Comparison of ENCODE assay signal across 2 cellular contexts in the genomic region with DNA sequence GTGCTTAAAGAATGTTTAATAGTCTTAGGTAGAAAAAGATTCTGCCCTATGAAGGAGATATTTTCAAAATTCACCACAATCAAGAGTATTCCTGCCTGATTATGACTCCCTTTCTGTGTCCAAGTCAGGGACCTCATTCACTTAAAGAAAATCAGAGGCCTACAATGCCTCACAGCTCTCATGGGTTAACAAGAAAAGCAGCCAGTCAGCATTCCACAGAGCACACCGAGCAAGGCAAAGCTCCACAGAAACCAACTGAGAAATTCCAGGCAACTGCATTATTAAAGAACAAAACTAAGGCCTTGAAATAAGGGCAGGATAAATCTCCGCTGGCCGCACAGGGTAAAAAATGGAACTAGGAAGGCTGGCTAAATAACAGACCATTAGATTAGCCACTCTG.
TF ChIP-seq lines count a peak whose summit lies in the region.

No MANE protein-coding gene starts in this region.

TF ChIP-seq in Ishikawa, 13 proteins besides CTCF, POLR2A, EP300 and RAD21:
- TF ChIP-seq ZBTB7A (IDR thresholded peaks at IDR 0.05; ENCODE audit: low read depth) = no peak
- TF ChIP-seq, protein P1, sequence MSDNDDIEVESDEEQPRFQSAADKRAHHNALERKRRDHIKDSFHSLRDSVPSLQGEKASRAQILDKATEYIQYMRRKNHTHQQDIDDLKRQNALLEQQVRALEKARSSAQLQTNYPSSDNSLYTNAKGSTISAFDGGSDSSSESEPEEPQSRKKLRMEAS (IDR thresholded peaks at IDR 0.05) = peak; percentile 34; the same call in 1 of the 2 replicates
- no peak for TF ChIP-seq YY1 (IDR thresholded peaks at IDR 0.05; ENCODE audit: low read depth)
- no peak for TF ChIP-seq EGR1 (IDR thresholded peaks at IDR 0.05)
- no peak for TF ChIP-seq CREB1 (IDR thresholded peaks at IDR 0.05; ENCODE audit: low read depth)
- no peak for TF ChIP-seq FOXM1 (IDR thresholded peaks at IDR 0.05; ENCODE audit: borderline replicate concordance, low read depth)
- TF ChIP-seq, protein P2, sequence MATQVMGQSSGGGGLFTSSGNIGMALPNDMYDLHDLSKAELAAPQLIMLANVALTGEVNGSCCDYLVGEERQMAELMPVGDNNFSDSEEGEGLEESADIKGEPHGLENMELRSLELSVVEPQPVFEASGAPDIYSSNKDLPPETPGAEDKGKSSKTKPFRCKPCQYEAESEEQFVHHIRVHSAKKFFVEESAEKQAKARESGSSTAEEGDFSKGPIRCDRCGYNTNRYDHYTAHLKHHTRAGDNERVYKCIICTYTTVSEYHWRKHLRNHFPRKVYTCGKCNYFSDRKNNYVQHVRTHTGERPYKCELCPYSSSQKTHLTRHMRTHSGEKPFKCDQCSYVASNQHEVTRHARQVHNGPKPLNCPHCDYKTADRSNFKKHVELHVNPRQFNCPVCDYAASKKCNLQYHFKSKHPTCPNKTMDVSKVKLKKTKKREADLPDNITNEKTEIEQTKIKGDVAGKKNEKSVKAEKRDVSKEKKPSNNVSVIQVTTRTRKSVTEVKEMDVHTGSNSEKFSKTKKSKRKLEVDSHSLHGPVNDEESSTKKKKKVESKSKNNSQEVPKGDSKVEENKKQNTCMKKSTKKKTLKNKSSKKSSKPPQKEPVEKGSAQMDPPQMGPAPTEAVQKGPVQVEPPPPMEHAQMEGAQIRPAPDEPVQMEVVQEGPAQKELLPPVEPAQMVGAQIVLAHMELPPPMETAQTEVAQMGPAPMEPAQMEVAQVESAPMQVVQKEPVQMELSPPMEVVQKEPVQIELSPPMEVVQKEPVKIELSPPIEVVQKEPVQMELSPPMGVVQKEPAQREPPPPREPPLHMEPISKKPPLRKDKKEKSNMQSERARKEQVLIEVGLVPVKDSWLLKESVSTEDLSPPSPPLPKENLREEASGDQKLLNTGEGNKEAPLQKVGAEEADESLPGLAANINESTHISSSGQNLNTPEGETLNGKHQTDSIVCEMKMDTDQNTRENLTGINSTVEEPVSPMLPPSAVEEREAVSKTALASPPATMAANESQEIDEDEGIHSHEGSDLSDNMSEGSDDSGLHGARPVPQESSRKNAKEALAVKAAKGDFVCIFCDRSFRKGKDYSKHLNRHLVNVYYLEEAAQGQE (IDR thresholded peaks at IDR 0.05; ENCODE audit: low read depth) = 0 out of 2 replicates have a peak, but pooled peaks have one; percentile 8
- TF ChIP-seq TEAD4 (IDR thresholded peaks at IDR 0.05) = peak; percentile 91
- no peak for TF ChIP-seq CEBPB (IDR thresholded peaks at IDR 0.05)
- 0 out of 2 replicates have a peak, but pooled peaks have one; percentile 21 for TF ChIP-seq NFIC (IDR thresholded peaks at IDR 0.05)
- peak; percentile 36; the same call in 1 of the 2 replicates for TF ChIP-seq TCF12 (IDR thresholded peaks at IDR 0.05; ENCODE audit: low read depth)
- TF ChIP-seq, protein P3, sequence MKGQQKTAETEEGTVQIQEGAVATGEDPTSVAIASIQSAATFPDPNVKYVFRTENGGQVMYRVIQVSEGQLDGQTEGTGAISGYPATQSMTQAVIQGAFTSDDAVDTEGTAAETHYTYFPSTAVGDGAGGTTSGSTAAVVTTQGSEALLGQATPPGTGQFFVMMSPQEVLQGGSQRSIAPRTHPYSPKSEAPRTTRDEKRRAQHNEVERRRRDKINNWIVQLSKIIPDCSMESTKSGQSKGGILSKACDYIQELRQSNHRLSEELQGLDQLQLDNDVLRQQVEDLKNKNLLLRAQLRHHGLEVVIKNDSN (IDR thresholded peaks at IDR 0.05) = no peak
- TF ChIP-seq TAF1 (IDR thresholded peaks at IDR 0.05; ENCODE audit: low read depth) = no peak

TF ChIP-seq in H1, 55 proteins besides CTCF, POLR2A, EP300 and RAD21:
- TF ChIP-seq NANOG (IDR thresholded peaks at IDR 0.05; ENCODE audit: insufficient read depth, low read depth, low read length, poor library complexity, severe bottlenecking) (no peak), TEAD4 (IDR thresholded peaks at IDR 0.05; ENCODE audit: low read depth, low read length) (peak; percentile 86), CEBPB (IDR thresholded peaks at IDR 0.05; ENCODE audit: low read depth, low read length) (no peak), MAFK (IDR thresholded peaks at IDR 0.05; ENCODE audit: low read depth, low read length) (peak; percentile 58; the same call in 1 of the 2 replicates), BACH1 (IDR thresholded peaks at IDR 0.05; ENCODE audit: low read length) (peak; percentile 47; the same call in 1 of the 2 replicates), SIRT6 (IDR thresholded peaks at IDR 0.05; ENCODE audit: low read length) (no peak), SP1 (IDR thresholded peaks at IDR 0.05; ENCODE audit: low read depth, low read length) (peak; percentile 61; the same call in 1 of the 2 replicates)
- TF ChIP-seq, protein P4, sequence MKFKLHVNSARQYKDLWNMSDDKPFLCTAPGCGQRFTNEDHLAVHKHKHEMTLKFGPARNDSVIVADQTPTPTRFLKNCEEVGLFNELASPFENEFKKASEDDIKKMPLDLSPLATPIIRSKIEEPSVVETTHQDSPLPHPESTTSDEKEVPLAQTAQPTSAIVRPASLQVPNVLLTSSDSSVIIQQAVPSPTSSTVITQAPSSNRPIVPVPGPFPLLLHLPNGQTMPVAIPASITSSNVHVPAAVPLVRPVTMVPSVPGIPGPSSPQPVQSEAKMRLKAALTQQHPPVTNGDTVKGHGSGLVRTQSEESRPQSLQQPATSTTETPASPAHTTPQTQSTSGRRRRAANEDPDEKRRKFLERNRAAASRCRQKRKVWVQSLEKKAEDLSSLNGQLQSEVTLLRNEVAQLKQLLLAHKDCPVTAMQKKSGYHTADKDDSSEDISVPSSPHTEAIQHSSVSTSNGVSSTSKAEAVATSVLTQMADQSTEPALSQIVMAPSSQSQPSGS (IDR thresholded peaks at IDR 0.05; ENCODE audit: low read length) = no peak
- TF ChIP-seq, protein P5, sequence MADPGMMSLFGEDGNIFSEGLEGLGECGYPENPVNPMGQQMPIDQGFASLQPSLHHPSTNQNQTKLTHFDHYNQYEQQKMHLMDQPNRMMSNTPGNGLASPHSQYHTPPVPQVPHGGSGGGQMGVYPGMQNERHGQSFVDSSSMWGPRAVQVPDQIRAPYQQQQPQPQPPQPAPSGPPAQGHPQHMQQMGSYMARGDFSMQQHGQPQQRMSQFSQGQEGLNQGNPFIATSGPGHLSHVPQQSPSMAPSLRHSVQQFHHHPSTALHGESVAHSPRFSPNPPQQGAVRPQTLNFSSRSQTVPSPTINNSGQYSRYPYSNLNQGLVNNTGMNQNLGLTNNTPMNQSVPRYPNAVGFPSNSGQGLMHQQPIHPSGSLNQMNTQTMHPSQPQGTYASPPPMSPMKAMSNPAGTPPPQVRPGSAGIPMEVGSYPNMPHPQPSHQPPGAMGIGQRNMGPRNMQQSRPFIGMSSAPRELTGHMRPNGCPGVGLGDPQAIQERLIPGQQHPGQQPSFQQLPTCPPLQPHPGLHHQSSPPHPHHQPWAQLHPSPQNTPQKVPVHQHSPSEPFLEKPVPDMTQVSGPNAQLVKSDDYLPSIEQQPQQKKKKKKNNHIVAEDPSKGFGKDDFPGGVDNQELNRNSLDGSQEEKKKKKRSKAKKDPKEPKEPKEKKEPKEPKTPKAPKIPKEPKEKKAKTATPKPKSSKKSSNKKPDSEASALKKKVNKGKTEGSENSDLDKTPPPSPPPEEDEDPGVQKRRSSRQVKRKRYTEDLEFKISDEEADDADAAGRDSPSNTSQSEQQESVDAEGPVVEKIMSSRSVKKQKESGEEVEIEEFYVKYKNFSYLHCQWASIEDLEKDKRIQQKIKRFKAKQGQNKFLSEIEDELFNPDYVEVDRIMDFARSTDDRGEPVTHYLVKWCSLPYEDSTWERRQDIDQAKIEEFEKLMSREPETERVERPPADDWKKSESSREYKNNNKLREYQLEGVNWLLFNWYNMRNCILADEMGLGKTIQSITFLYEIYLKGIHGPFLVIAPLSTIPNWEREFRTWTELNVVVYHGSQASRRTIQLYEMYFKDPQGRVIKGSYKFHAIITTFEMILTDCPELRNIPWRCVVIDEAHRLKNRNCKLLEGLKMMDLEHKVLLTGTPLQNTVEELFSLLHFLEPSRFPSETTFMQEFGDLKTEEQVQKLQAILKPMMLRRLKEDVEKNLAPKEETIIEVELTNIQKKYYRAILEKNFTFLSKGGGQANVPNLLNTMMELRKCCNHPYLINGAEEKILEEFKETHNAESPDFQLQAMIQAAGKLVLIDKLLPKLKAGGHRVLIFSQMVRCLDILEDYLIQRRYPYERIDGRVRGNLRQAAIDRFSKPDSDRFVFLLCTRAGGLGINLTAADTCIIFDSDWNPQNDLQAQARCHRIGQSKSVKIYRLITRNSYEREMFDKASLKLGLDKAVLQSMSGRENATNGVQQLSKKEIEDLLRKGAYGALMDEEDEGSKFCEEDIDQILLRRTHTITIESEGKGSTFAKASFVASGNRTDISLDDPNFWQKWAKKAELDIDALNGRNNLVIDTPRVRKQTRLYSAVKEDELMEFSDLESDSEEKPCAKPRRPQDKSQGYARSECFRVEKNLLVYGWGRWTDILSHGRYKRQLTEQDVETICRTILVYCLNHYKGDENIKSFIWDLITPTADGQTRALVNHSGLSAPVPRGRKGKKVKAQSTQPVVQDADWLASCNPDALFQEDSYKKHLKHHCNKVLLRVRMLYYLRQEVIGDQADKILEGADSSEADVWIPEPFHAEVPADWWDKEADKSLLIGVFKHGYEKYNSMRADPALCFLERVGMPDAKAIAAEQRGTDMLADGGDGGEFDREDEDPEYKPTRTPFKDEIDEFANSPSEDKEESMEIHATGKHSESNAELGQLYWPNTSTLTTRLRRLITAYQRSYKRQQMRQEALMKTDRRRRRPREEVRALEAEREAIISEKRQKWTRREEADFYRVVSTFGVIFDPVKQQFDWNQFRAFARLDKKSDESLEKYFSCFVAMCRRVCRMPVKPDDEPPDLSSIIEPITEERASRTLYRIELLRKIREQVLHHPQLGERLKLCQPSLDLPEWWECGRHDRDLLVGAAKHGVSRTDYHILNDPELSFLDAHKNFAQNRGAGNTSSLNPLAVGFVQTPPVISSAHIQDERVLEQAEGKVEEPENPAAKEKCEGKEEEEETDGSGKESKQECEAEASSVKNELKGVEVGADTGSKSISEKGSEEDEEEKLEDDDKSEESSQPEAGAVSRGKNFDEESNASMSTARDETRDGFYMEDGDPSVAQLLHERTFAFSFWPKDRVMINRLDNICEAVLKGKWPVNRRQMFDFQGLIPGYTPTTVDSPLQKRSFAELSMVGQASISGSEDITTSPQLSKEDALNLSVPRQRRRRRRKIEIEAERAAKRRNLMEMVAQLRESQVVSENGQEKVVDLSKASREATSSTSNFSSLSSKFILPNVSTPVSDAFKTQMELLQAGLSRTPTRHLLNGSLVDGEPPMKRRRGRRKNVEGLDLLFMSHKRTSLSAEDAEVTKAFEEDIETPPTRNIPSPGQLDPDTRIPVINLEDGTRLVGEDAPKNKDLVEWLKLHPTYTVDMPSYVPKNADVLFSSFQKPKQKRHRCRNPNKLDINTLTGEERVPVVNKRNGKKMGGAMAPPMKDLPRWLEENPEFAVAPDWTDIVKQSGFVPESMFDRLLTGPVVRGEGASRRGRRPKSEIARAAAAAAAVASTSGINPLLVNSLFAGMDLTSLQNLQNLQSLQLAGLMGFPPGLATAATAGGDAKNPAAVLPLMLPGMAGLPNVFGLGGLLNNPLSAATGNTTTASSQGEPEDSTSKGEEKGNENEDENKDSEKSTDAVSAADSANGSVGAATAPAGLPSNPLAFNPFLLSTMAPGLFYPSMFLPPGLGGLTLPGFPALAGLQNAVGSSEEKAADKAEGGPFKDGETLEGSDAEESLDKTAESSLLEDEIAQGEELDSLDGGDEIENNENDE (IDR thresholded peaks at IDR 0.05; ENCODE audit: insufficient replicate concordance, low read length) = no peak
